Comparison of ENCODE assay signal across 9 cellular contexts in genomic region chr2:212892193-212892592, GRCh38.
DNase-seq lines count a peak whose midpoint lies in the region; ATAC-seq, FAIRE-seq and TF ChIP-seq lines count a peak whose summit lies in the region.
"Had no signal": no experiment of that assay in that cellular context is flagged by ENCODE, and none has a peak within 500 bp of the region (broad histone marks: within the 10 kb centered on the region; RNA-seq: fewer than 3 reads in every experiment).

No MANE protein-coding gene starts in this region.

- H4K20me1 ChIP-seq in neural progenitor cell (ENCODE audit: low read depth), result no peaks in the 10 kb centered on the region

- no peak overlapping the region for H3K4me3 Mint-ChIP-seq in neural progenitor cell
- no peak overlapping the region for H3K4me3 Mint-ChIP-seq in activated CD4-positive, alpha-beta T cell treated with anti-CD3 and anti-CD28 coated beads, Interleukin-2, amount 10 ng/mL, durations not matched to agents 24 days and 14 days
- H3K4me3 Mint-ChIP-seq: activated CD8-positive, alpha-beta memory T cell treated with anti-CD3 and anti-CD28 coated beads, Interleukin-2, amount 10 ng/mL, durations not matched to agents 7 days and 5 days had no signal

- H3K9me3 ChIP-seq in neural progenitor cell (ENCODE audit: low read depth), result no peaks in the 10 kb centered on the region

- DNase-seq in GM12865 (ENCODE audit: low read depth) (peak; percentile 27), M059J (ENCODE audit: low read depth) (peak; percentile 62), bronchial epithelial cell (ENCODE audit: low read depth) (peak; percentile 55), neural progenitor cell (ENCODE audit: low spot score) (peak; percentile 50), NCI-H2196 treated with DMSO at 0.1 percent for 48 hours (lab: John Stamatoyannopoulos, UW; ENCODE audit: unreplicated experiment) (no peak)
- DNase-seq in activated CD4-positive, alpha-beta T cell treated with anti-CD3 and anti-CD28 coated beads, Interleukin-2, amount 10 ng/mL, durations not matched to agents 24 days and 14 days, result no peak
- DNase-seq: activated CD8-positive, alpha-beta memory T cell treated with anti-CD3 and anti-CD28 coated beads, Interleukin-2, amount 10 ng/mL, durations not matched to agents 7 days and 5 days had no signal

- H3K27me3 ChIP-seq in bronchial epithelial cell (ENCODE audit: control insufficient read depth, insufficient read depth, low read length) (no peaks in the 10 kb centered on the region), neural progenitor cell (no peaks in the 10 kb centered on the region)

- peaks cover 26% of the 10 kb centered on the region for H3K4me1 Mint-ChIP-seq in neural progenitor cell
- H3K4me1 Mint-ChIP-seq in activated CD4-positive, alpha-beta T cell treated with anti-CD3 and anti-CD28 coated beads, Interleukin-2, amount 10 ng/mL, durations not matched to agents 24 days and 14 days, result no peaks in the 10 kb centered on the region
- H3K4me1 Mint-ChIP-seq: activated CD8-positive, alpha-beta memory T cell treated with anti-CD3 and anti-CD28 coated beads, Interleukin-2, amount 10 ng/mL, durations not matched to agents 7 days and 5 days had no signal

- no peak overlapping the region for H2AFZ ChIP-seq in neural progenitor cell (replicated peaks)

- no peak for FAIRE-seq in bronchial epithelial cell (lab: Jason Lieb, UNC)

- no peak overlapping the region for H3K9ac ChIP-seq in neural progenitor cell

- H3K27me3 Mint-ChIP-seq in neural progenitor cell (ENCODE audit: insufficient read depth, low read depth), result peaks cover 7% of the 10 kb centered on the region
- H3K27me3 Mint-ChIP-seq in activated CD4-positive, alpha-beta T cell treated with anti-CD3 and anti-CD28 coated beads, Interleukin-2, amount 10 ng/mL, durations not matched to agents 24 days and 14 days, result peaks cover 1% of the 10 kb centered on the region
- H3K27me3 Mint-ChIP-seq: activated CD8-positive, alpha-beta memory T cell treated with anti-CD3 and anti-CD28 coated beads, Interleukin-2, amount 10 ng/mL, durations not matched to agents 7 days and 5 days had no signal

- TF ChIP-seq CTCF in GM12865 (IDR thresholded peaks at IDR 0.05; ENCODE audit: insufficient read depth, low read depth, low read length, missing control alignments) (peak; percentile 6), bronchial epithelial cell (IDR thresholded peaks at IDR 0.05; ENCODE audit: insufficient read depth, low read length, severe bottlenecking) (peak; percentile 40), neural progenitor cell (IDR thresholded peaks at IDR 0.05) (peak; percentile 50)

- peaks cover 29% of the 10 kb centered on the region for H3K4me1 ChIP-seq in neural progenitor cell

- peak overlapping the region; percentile 75 for H3K4me2 ChIP-seq in neural progenitor cell

- no peak for ATAC-seq in GM21423 (IDR thresholded peaks at IDR 0.05; ENCODE audit: unreplicated experiment)
- ATAC-seq: activated CD8-positive, alpha-beta memory T cell treated with anti-CD3 and anti-CD28 coated beads, Interleukin-2, amount 10 ng/mL, durations not matched to agents 7 days and 5 days had no signal

- peak overlapping the region; percentile 15 for H3K27ac Mint-ChIP-seq in neural progenitor cell
- H3K27ac Mint-ChIP-seq in activated CD4-positive, alpha-beta T cell treated with anti-CD3 and anti-CD28 coated beads, Interleukin-2, amount 10 ng/mL, durations not matched to agents 24 days and 14 days, result no peak overlapping the region
- H3K27ac Mint-ChIP-seq: activated CD8-positive, alpha-beta memory T cell treated with anti-CD3 and anti-CD28 coated beads, Interleukin-2, amount 10 ng/mL, durations not matched to agents 7 days and 5 days had no signal

- H3K4me3 ChIP-seq in GM12865 (ENCODE audit: low read depth, low read length) (no peak overlapping the region), bronchial epithelial cell (ENCODE audit: low read depth, low read length) (no peak overlapping the region), neural progenitor cell (no peak overlapping the region)
- H3K4me3 ChIP-seq: lung had no signal

- no peaks in the 10 kb centered on the region for H3K79me2 ChIP-seq in neural progenitor cell (ENCODE audit: low read depth)

- H3F3A ChIP-seq in neural progenitor cell (ENCODE audit: low read depth), result peaks cover 27% of the 10 kb centered on the region

- intact Hi-C loops in activated CD4-positive, alpha-beta T cell treated with anti-CD3 and anti-CD28 coated beads, Interleukin-2, amount 10 ng/mL, durations not matched to agents 24 days and 14 days (cut with micrococcal nuclease), result no loop called here

- peak overlapping the region; percentile 91 for H3K27ac ChIP-seq in neural progenitor cell

- H3K36me3 ChIP-seq in bronchial epithelial cell (ENCODE audit: control insufficient read depth, insufficient read depth, low read length) (no peaks in the 10 kb centered on the region), neural progenitor cell (no peaks in the 10 kb centered on the region)

- H3K9me3 Mint-ChIP-seq in neural progenitor cell, result peaks cover 6% of the 10 kb centered on the region
- no peaks in the 10 kb centered on the region for H3K9me3 Mint-ChIP-seq in activated CD4-positive, alpha-beta T cell treated with anti-CD3 and anti-CD28 coated beads, Interleukin-2, amount 10 ng/mL, durations not matched to agents 24 days and 14 days

- H3K36me3 Mint-ChIP-seq in neural progenitor cell, result no peaks in the 10 kb centered on the region
- H3K36me3 Mint-ChIP-seq in activated CD4-positive, alpha-beta T cell treated with anti-CD3 and anti-CD28 coated beads, Interleukin-2, amount 10 ng/mL, durations not matched to agents 24 days and 14 days (ENCODE audit: low read depth), result no peaks in the 10 kb centered on the region
- H3K36me3 Mint-ChIP-seq: activated CD8-positive, alpha-beta memory T cell treated with anti-CD3 and anti-CD28 coated beads, Interleukin-2, amount 10 ng/mL, durations not matched to agents 7 days and 5 days had no signal

Comparison
In these comparisons a context has a peak if more than half of its experiments do, and no peak if none do; other contexts are left out.
1. DNase-seq: peak in GM12865 (single experiment), M059J (single experiment), bronchial epithelial cell (single experiment) and neural progenitor cell (single experiment); none in activated CD4-positive, alpha-beta T cell treated with anti-CD3 and anti-CD28 coated beads, Interleukin-2, amount 10 ng/mL, durations not matched to agents 24 days and 14 days (single experiment) and NCI-H2196 treated with DMSO at 0.1 percent for 48 hours (single experiment).
2. Peak in every context shown above with its lines, with median percentiles within 50 percentile points of each other: CTCF ChIP-seq.